In genomic region chr12:108009442-108009841, GRCh38 we compare ENCODE assay signal across 26 cellular contexts.
"Had no signal": no experiment of that assay in that cellular context is flagged by ENCODE, and none has a peak within 500 bp of the region (broad histone marks: within the 10 kb centered on the region; RNA-seq: fewer than 3 reads in every experiment).

No MANE protein-coding gene starts in this region.

- H3K36me3 Mint-ChIP-seq: memory B cell had no signal

- H3K27ac ChIP-seq: colonic mucosa, epithelial cell of prostate, foreskin keratinocyte, gastroesophageal sphincter, heart left ventricle, left lung, lower lobe of right lung had no signal

- H3K36me3 ChIP-seq: colonic mucosa, gastroesophageal sphincter, heart left ventricle, left lung, lower lobe of right lung had no signal

- H3K9me3 ChIP-seq: colonic mucosa, gastroesophageal sphincter, heart left ventricle, left lung, lower lobe of right lung had no signal

- H3K9me3 Mint-ChIP-seq: dendritic cell treated with granulocyte-macrophage colony-stimulating factor and Interleukin-4, amounts not matched to agents 40 ng/mL and 50 ng/mL, for 4 days; effector memory CD8-positive, alpha-beta T cell; endodermal cell; memory B cell had no signal

- DNase-seq: cerebellar nuclear complex; colonic mucosa; cortex of kidney; effector CD8-positive, alpha-beta T cell; effector memory CD8-positive, alpha-beta T cell; endodermal cell; erythroblast; heart left ventricle; hippocampal formation; kidney glomerular epithelial cell; left cardiac atrium; left lung; left ventricle myocardium superior; lower lobe of right lung; mesendoderm; midbrain had no signal

- H3K4me1 Mint-ChIP-seq: memory B cell had no signal

- ATAC-seq: effector memory CD8-positive, alpha-beta T cell; esophagus mucosa; foreskin keratinocyte; gastroesophageal sphincter; heart left ventricle; left cardiac atrium; left lung; left ventricle myocardium superior; lower lobe of right lung had no signal

- H3K4me3 ChIP-seq: colonic mucosa, gastroesophageal sphincter, heart left ventricle, left lung, lower lobe of right lung had no signal

- H3K27ac Mint-ChIP-seq: dendritic cell treated with granulocyte-macrophage colony-stimulating factor and Interleukin-4, amounts not matched to agents 40 ng/mL and 50 ng/mL, for 4 days; effector memory CD8-positive, alpha-beta T cell; endodermal cell; memory B cell had no signal

- FAIRE-seq: endometrium, frontal cortex, islet of Langerhans, keratinocyte had no signal

- H3K4me3 Mint-ChIP-seq: dendritic cell treated with granulocyte-macrophage colony-stimulating factor and Interleukin-4, amounts not matched to agents 40 ng/mL and 50 ng/mL, for 4 days; effector memory CD8-positive, alpha-beta T cell; endodermal cell; memory B cell had no signal

- H3K27me3 ChIP-seq: colonic mucosa, foreskin keratinocyte had no signal

- H3K4me1 ChIP-seq: colonic mucosa, foreskin keratinocyte, gastroesophageal sphincter, heart left ventricle, left lung, lower lobe of right lung had no signal
